Comparison of ENCODE assay signal across 20 cellular contexts in genomic region chr5:111673896-111674626, GRCh38.
"Had no signal": no experiment of that assay in that cellular context is flagged by ENCODE, and none has a peak within 500 bp of the region (broad histone marks: within the 10 kb centered on the region; RNA-seq: fewer than 3 reads in every experiment).

No MANE protein-coding gene starts in this region.

- H3K36me3 ChIP-seq: esophagus squamous epithelium, left lung, neutrophil, ovary, right atrium auricular region, upper lobe of right lung had no signal

- H3K27me3 ChIP-seq: esophagus squamous epithelium, foreskin keratinocyte, left lung, neutrophil, ovary, right atrium auricular region, upper lobe of right lung had no signal

- DNase-seq: activated CD4-positive, alpha-beta T cell treated with anti-CD3 and anti-CD28 coated beads for 1 hour; activated CD4-positive, alpha-beta T cell treated with anti-CD3 and anti-CD28 coated beads, Interleukin-2, amount 50 U/mL, for 1 hour; activated CD8-positive, alpha-beta T cell treated with anti-CD3 and anti-CD28 coated beads, Interleukin-2, amount 10 ng/mL, durations not matched to agents 7 days and 5 days; activated naive CD4-positive, alpha-beta T cell treated with Interleukin-2 at 50 U/mL for 16 hours; activated naive CD8-positive, alpha-beta T cell treated with anti-CD3 and anti-CD28 coated beads for 36 hours; cerebellar nuclear complex; esophagus squamous epithelium; foreskin keratinocyte; left lung; natural killer cell; ovary; psoas muscle; stimulated activated CD4-positive, alpha-beta T cell treated with anti-CD3 and anti-CD28 coated beads, Interleukin-12 subunit alpha, Interleukin-12 subunit beta, amount 100 ng/mL, for 4 hours; stimulated activated CD4-positive, alpha-beta T cell treated with anti-CD3 and anti-CD28 coated beads, Interleukin-4, amount 100 ng/mL, for 4 hours; stimulated activated naive CD8-positive, alpha-beta T cell treated with anti-CD3 and anti-CD28 coated beads, Interleukin-15, Interleukin-2, amounts not matched to agents 100 U/mL and 50 U/mL, for 24 hours; T-helper 1 cell; upper lobe of right lung had no signal

- H3K4me1 ChIP-seq: left lung, psoas muscle, upper lobe of right lung had no signal

- H3K4me3 ChIP-seq: coronary artery, esophagus squamous epithelium, left lung, ovary, psoas muscle, right atrium auricular region, upper lobe of right lung had no signal

- ATAC-seq: activated CD8-positive, alpha-beta T cell treated with anti-CD3 and anti-CD28 coated beads, Interleukin-2, amount 10 ng/mL, durations not matched to agents 7 days and 5 days; foreskin keratinocyte; left lung; natural killer cell; psoas muscle; stimulated activated naive CD8-positive, alpha-beta T cell treated with anti-CD3 and anti-CD28 coated beads, Interleukin-15, Interleukin-2, amounts not matched to agents 100 U/mL and 50 U/mL, for 24 hours; upper lobe of right lung had no signal

- H3K27ac ChIP-seq: coronary artery, esophagus squamous epithelium, foreskin keratinocyte, left lung, neutrophil, ovary, psoas muscle, right atrium auricular region, upper lobe of right lung had no signal

- H3K9me3 ChIP-seq: esophagus squamous epithelium, left lung, neutrophil, ovary, psoas muscle, right atrium auricular region, upper lobe of right lung had no signal
